22 cellular contexts compared by ENCODE assay signal in the genomic region with DNA sequence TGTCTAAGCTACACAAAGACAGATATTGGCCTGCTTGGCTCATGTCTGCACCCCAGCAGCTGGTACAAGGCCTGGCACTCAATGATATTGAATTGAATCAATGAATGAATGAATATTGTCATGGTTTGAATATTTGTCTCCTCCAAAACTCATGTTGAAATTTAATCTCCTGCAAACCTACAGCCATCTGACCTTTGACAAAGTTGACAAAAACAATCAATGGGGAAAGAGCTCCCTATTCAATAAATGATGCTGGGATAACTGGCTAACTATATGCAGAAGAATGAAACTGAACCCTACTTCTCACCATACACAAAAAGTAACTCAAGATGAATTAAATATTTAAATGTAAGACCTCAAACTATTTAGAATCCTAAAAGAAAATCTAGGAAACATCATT.
"Had no signal": no experiment of that assay in that cellular context is flagged by ENCODE, and none has a peak within 500 bp of the region (broad histone marks: within the 10 kb centered on the region; RNA-seq: fewer than 3 reads in every experiment).

No MANE protein-coding gene starts in this region.

- H3K4me3 ChIP-seq: hepatocyte, psoas muscle, spleen, testis, tibial nerve, upper lobe of right lung, vagina had no signal

- H3K4me2 ChIP-seq: hepatocyte had no signal

- H3K27me3 ChIP-seq: hepatocyte, testis, tibial nerve, upper lobe of right lung, vagina had no signal

- H3K36me3 ChIP-seq: spleen, tibial nerve, upper lobe of right lung, vagina had no signal

- H3K4me1 ChIP-seq: psoas muscle, testis, tibial nerve, upper lobe of right lung, vagina had no signal

- H3K79me2 ChIP-seq: hepatocyte had no signal

- DNase-seq: effector CD4-positive, alpha-beta T cell; endodermal cell; foreskin melanocyte; head of caudate nucleus; left colon; mammary epithelial cell; naive thymus-derived CD4-positive, alpha-beta T cell; nephron progenitor cell; psoas muscle; retina; spleen; stimulated activated CD4-positive, alpha-beta T cell treated with anti-CD3 and anti-CD28 coated beads, Interleukin-15, amount 100 ng/mL, for 24 hours; stimulated activated CD4-positive, alpha-beta T cell treated with anti-CD3 and anti-CD28 coated beads, Interleukin-1b, Interleukin-23, amount 100 ng/mL, for 48 hours; stimulated activated CD4-positive, alpha-beta T cell treated with anti-CD3 and anti-CD28 coated beads, Interleukin-4, amount 100 ng/mL, for 24 hours; testis; upper lobe of right lung had no signal

- H2AFZ ChIP-seq: hepatocyte had no signal

- FAIRE-seq: endothelial cell of umbilical vein had no signal

- H3K27ac ChIP-seq: hepatocyte, psoas muscle, spleen, testis, tibial nerve, upper lobe of right lung, vagina had no signal

- ATAC-seq: left colon; naive thymus-derived CD4-positive, alpha-beta T cell; psoas muscle; sciatic nerve; stimulated activated memory B cell treated with anti-CD40 and anti-IgM and Interleukin-4, amounts not matched to agents 10 μg/mL and 1 μg/mL and 100 μg/mL, for 72 hours; upper lobe of right lung had no signal

- H3K9me3 ChIP-seq: spleen, testis, tibial nerve, upper lobe of right lung, vagina had no signal
